ENCODE assay signal across 13 cellular contexts in the genomic region with DNA sequence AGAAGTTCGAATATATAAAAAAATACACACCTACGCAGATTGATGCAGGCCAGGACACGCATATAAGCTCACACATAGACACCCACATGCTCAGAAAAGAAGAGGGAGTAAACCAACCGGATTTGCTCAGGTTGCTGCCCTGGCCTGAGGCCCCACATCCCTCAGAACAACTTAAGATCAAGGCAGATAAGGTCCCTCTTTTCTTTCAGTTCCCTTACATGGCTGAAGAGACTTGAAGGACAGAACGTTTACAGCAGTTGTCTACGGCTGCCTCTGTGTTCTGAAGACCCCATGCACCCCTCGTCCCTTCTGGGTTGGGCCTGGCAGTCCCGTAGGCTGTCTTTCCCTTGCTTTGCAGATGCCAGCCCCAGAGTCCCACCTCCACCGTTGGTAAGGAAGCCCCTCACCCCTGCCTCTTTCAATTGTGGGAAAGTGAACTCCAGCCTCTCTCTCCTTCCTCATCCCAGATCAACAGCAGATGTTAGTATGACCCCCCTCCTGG. TPM values are rescaled to one million over a fixed set of nuclear protein-coding genes. Genes with fewer than 3 reads are reported as not detected.
DNase-seq lines count a peak whose midpoint lies in the region; ATAC-seq and TF ChIP-seq lines count a peak whose summit lies in the region.
"Had no signal": no experiment of that assay in that cellular context is flagged by ENCODE, and none has a peak within 500 bp of the region (broad histone marks: within the 10 kb centered on the region; RNA-seq: fewer than 3 reads in every experiment).

No MANE protein-coding gene starts in this region.

- no peak overlapping the region for H3K4me3 Mint-ChIP-seq in stimulated activated memory B cell treated with anti-CD40 and anti-IgM and Interleukin-4, amounts not matched to agents 10 μg/mL and 1 μg/mL and 100 μg/mL, for 72 hours

- peaks cover 4% of the 10 kb centered on the region for H3K27me3 ChIP-seq in foreskin keratinocyte
- H3K27me3 ChIP-seq in SK-N-SH (ENCODE audit: insufficient read depth) = no peaks in the 10 kb centered on the region; the same call in 1 of the 2 replicates
- H3K27me3 ChIP-seq: right atrium auricular region had no signal

- no peaks in the 10 kb centered on the region for H3K36me3 ChIP-seq in SK-N-SH (replicated peaks in 1 of 2; ENCODE audit: control insufficient read depth in 1 of 2, insufficient read depth in 2 of 2, low read length in 1 of 2)
- H3K36me3 ChIP-seq: right atrium auricular region, SJSA1 had no signal

- no peaks in the 10 kb centered on the region for H4K20me1 ChIP-seq in SK-N-SH (ENCODE audit: insufficient read depth)

- H3K9me2 ChIP-seq in SK-N-SH = no peaks in the 10 kb centered on the region

- TF ChIP-seq CTCF in GM12864 (IDR thresholded peaks at IDR 0.05; ENCODE audit: low read depth, low read length, missing control alignments) = no peak
- no peak for TF ChIP-seq CTCF in foreskin keratinocyte (conservative IDR thresholded peaks at IDR 0.05)
- TF ChIP-seq CTCF in SK-N-SH (IDR thresholded peaks at IDR 0.05) = no peak

- H3K4me3 ChIP-seq in GM12864 (ENCODE audit: low read depth, low read length) (peak overlapping the region; percentile 20), SK-N-SH (ENCODE audit: low read depth in 2 of 2, low read length in 1 of 2) (no peak overlapping the region)
- H3K4me3 ChIP-seq: mucosa of descending colon, right atrium auricular region, SJSA1 had no signal

- peaks cover 2% of the 10 kb centered on the region for H3K4me1 ChIP-seq in foreskin keratinocyte
- H3K4me1 ChIP-seq in SK-N-SH (ENCODE audit: control insufficient read depth in 1 of 2, insufficient read depth in 2 of 2, low read depth in 1 of 2, low read length in 1 of 2) = peaks cover 0 to 6% of the 10 kb centered on the region in 2 experiments; a peak in 2 of 4 replicates

- CTCF ChIA-PET in SK-N-SH (lab: Yijun Ruan, JAX) = no interaction called here

- DNase-seq in GM12864 (ENCODE audit: low read depth) = no peak
- DNase-seq in NOMO-1 treated with DMSO at 0.1 percent for 48 hours (lab: John Stamatoyannopoulos, UW; ENCODE audit: unreplicated experiment) = peak; percentile 45
- peak; percentile 35 to 77 for DNase-seq in foreskin keratinocyte
- DNase-seq in SK-N-SH = no peak
- no peak for DNase-seq in COLO668 (lab: John Stamatoyannopoulos, UW; ENCODE audit: unreplicated experiment)
- no peak for DNase-seq in hepatic stellate cell (ENCODE audit: low spot score)
- no peak for DNase-seq in NCI-H128 (lab: John Stamatoyannopoulos, UW; ENCODE audit: unreplicated experiment)
- DNase-seq: activated CD4-positive, alpha-beta T cell treated with anti-CD3 and anti-CD28 coated beads for 1 hour; mucosa of descending colon; NCI-H226 had no signal

- H3F3A ChIP-seq in SK-N-SH (replicated peaks; ENCODE audit: insufficient read depth) = no peaks in the 10 kb centered on the region

- H3K9me3 Mint-ChIP-seq in stimulated activated memory B cell treated with anti-CD40 and anti-IgM and Interleukin-4, amounts not matched to agents 10 μg/mL and 1 μg/mL and 100 μg/mL, for 72 hours = no peaks in the 10 kb centered on the region

- H3K36me3 Mint-ChIP-seq in stimulated activated memory B cell treated with anti-CD40 and anti-IgM and Interleukin-4, amounts not matched to agents 10 μg/mL and 1 μg/mL and 100 μg/mL, for 72 hours = no peaks in the 10 kb centered on the region

- no peaks in the 10 kb centered on the region for H3K9me3 ChIP-seq in SK-N-SH
- H3K9me3 ChIP-seq: mucosa of descending colon, right atrium auricular region, SJSA1 had no signal

- WGBS in SK-N-SH (ENCODE audit: low lambda C conversion rate) = 46% methylated on average over 9 of the region's 9 CpGs

- H3K27me3 Mint-ChIP-seq in stimulated activated memory B cell treated with anti-CD40 and anti-IgM and Interleukin-4, amounts not matched to agents 10 μg/mL and 1 μg/mL and 100 μg/mL, for 72 hours = no peaks in the 10 kb centered on the region

- H3K4me1 Mint-ChIP-seq in stimulated activated memory B cell treated with anti-CD40 and anti-IgM and Interleukin-4, amounts not matched to agents 10 μg/mL and 1 μg/mL and 100 μg/mL, for 72 hours = peaks cover 51% of the 10 kb centered on the region

- no peak overlapping the region for H3K4me2 ChIP-seq in SK-N-SH

- peak; percentile 33 for ATAC-seq in foreskin keratinocyte
- no peak for ATAC-seq in stimulated activated memory B cell treated with anti-CD40 and anti-IgM and Interleukin-4, amounts not matched to agents 10 μg/mL and 1 μg/mL and 100 μg/mL, for 72 hours
- ATAC-seq: mucosa of descending colon had no signal

- TF ChIP-seq EP300 in SK-N-SH (IDR thresholded peaks at IDR 0.05; ENCODE audit: borderline replicate concordance in 1 of 2, low read depth in 1 of 2, low read length in 1 of 2) = no peak

- H2AFZ ChIP-seq in SK-N-SH (ENCODE audit: low read depth) = no peak overlapping the region

- H3K27ac ChIP-seq in foreskin keratinocyte (no peak overlapping the region), SK-N-SH (ENCODE audit: low read depth in 2 of 2, low read length in 1 of 2) (no peak overlapping the region)
- H3K27ac ChIP-seq: SJSA1 had no signal

- POLR2A ChIA-PET in SK-N-SH (lab: Yijun Ruan, JAX) = no interaction called here

- TF ChIP-seq RAD21 in SK-N-SH (IDR thresholded peaks at IDR 0.05; ENCODE audit: low read length) = no peak

- H3K9ac ChIP-seq in SK-N-SH = no peak overlapping the region

- H3K27ac Mint-ChIP-seq in stimulated activated memory B cell treated with anti-CD40 and anti-IgM and Interleukin-4, amounts not matched to agents 10 μg/mL and 1 μg/mL and 100 μg/mL, for 72 hours = peak overlapping the region; percentile 83

- peaks cover 6% of the 10 kb centered on the region for H3K79me2 ChIP-seq in SK-N-SH (ENCODE audit: insufficient read depth)

TF ChIP-seq in SK-N-SH, 30 proteins besides CTCF, POLR2A, EP300 and RAD21:
- no peak for TF ChIP-seq FOXJ3 (CRISPR knock-in tag; IDR thresholded peaks at IDR 0.05)
- TF ChIP-seq FOXM1 (IDR thresholded peaks at IDR 0.05; ENCODE audit: low read depth) = no peak
- TF ChIP-seq TAF1 (IDR thresholded peaks at IDR 0.05; ENCODE audit: borderline replicate concordance, low read depth, low read length) = no peak
- TF ChIP-seq GABPA (IDR thresholded peaks at IDR 0.05; ENCODE audit: low read depth) = no peak
- TF ChIP-seq GATA2 (CRISPR knock-in tag; IDR thresholded peaks at IDR 0.05) = no peak
- TF ChIP-seq, protein P1, sequence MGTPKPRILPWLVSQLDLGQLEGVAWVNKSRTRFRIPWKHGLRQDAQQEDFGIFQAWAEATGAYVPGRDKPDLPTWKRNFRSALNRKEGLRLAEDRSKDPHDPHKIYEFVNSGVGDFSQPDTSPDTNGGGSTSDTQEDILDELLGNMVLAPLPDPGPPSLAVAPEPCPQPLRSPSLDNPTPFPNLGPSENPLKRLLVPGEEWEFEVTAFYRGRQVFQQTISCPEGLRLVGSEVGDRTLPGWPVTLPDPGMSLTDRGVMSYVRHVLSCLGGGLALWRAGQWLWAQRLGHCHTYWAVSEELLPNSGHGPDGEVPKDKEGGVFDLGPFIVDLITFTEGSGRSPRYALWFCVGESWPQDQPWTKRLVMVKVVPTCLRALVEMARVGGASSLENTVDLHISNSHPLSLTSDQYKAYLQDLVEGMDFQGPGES (IDR thresholded peaks at IDR 0.05; ENCODE audit: low read depth, low read length) = no peak
- no peak for TF ChIP-seq ELF1 (IDR thresholded peaks at IDR 0.05)
- TF ChIP-seq RCOR1 (IDR thresholded peaks at IDR 0.05; ENCODE audit: low read length) = no peak
- TF ChIP-seq, protein P2, sequence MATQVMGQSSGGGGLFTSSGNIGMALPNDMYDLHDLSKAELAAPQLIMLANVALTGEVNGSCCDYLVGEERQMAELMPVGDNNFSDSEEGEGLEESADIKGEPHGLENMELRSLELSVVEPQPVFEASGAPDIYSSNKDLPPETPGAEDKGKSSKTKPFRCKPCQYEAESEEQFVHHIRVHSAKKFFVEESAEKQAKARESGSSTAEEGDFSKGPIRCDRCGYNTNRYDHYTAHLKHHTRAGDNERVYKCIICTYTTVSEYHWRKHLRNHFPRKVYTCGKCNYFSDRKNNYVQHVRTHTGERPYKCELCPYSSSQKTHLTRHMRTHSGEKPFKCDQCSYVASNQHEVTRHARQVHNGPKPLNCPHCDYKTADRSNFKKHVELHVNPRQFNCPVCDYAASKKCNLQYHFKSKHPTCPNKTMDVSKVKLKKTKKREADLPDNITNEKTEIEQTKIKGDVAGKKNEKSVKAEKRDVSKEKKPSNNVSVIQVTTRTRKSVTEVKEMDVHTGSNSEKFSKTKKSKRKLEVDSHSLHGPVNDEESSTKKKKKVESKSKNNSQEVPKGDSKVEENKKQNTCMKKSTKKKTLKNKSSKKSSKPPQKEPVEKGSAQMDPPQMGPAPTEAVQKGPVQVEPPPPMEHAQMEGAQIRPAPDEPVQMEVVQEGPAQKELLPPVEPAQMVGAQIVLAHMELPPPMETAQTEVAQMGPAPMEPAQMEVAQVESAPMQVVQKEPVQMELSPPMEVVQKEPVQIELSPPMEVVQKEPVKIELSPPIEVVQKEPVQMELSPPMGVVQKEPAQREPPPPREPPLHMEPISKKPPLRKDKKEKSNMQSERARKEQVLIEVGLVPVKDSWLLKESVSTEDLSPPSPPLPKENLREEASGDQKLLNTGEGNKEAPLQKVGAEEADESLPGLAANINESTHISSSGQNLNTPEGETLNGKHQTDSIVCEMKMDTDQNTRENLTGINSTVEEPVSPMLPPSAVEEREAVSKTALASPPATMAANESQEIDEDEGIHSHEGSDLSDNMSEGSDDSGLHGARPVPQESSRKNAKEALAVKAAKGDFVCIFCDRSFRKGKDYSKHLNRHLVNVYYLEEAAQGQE (IDR thresholded peaks at IDR 0.05; ENCODE audit: low read depth, low read length) = no peak
- TF ChIP-seq SIN3A (IDR thresholded peaks at IDR 0.05; ENCODE audit: borderline replicate concordance, low read depth, low read length) = no peak
- TF ChIP-seq JUND (IDR thresholded peaks at IDR 0.05) = no peak
- TF ChIP-seq TCF12 (IDR thresholded peaks at IDR 0.05) = no peak
- TF ChIP-seq YY1 (IDR thresholded peaks at IDR 0.05; ENCODE audit: low read depth) = no peak
- no peak for TF ChIP-seq NFIC (IDR thresholded peaks at IDR 0.05; ENCODE audit: borderline replicate concordance)

RNA-seq across cellular contexts. Expression of a gene that starts 4.3 kb away (rescaled TPM):
- 52.2 and 81.9 TPM in 2 replicates for total RNA-seq in foreskin keratinocyte
- 85.0 and 124 TPM in 2 replicates for polyA plus RNA-seq in foreskin keratinocyte
- polyA plus RNA-seq in SK-N-SH (2012; rRNA removed) = 74.8 and 83.6 TPM in 2 replicates
- 53.9 and 61.5 TPM in 2 replicates for polyA plus RNA-seq in SK-N-SH (2012; cell fraction: cytosol; rRNA removed)
- polyA plus RNA-seq in SK-N-SH (2012; cell fraction: nucleus; rRNA removed) = 142 and 172 TPM in 2 replicates

Comparison
In these comparisons a context has a peak if more than half of its experiments do, and no peak if none do; other contexts are left out.
1. DNase-seq: peak in NOMO-1 treated with DMSO at 0.1 percent for 48 hours (single experiment) and foreskin keratinocyte (2 of 2); none in GM12864 (single experiment), SK-N-SH (single experiment), COLO668 (single experiment), hepatic stellate cell (single experiment) and NCI-H128 (single experiment).